ENCODE assay signal across 8 cellular contexts in genomic region chr16:397135-397661, GRCh38. TPM values are rescaled to one million over a fixed set of nuclear protein-coding genes. Genes with fewer than 3 reads are reported as not detected.
DNase-seq lines count a peak whose midpoint lies in the region; ATAC-seq, FAIRE-seq and TF ChIP-seq lines count a peak whose summit lies in the region.

TSS of gene NME4 (plus strand) at chr16:397199. CDS start at chr16:397223, 24 bp downstream.

- no peaks in the 10 kb centered on the region for H3K9me3 Mint-ChIP-seq in MCF 10A (ENCODE audit: unreplicated experiment)
- H3K9me3 Mint-ChIP-seq in stimulated activated effector memory CD8-positive, alpha-beta T cell treated with anti-CD3 and anti-CD28 coated beads, Interleukin-12 subunit alpha, Interleukin-12 subunit beta, amount 100 ng/mL, for 72 hours = no peaks in the 10 kb centered on the region

- no peaks in the 10 kb centered on the region for H3K9me1 ChIP-seq in keratinocyte (ENCODE audit: control insufficient read depth, extremely low read depth, insufficient read depth, low read length)

- H3K79me2 ChIP-seq in keratinocyte (ENCODE audit: control insufficient read depth, insufficient read depth, low read length) = no peaks in the 10 kb centered on the region

- peak within 1 kb of the TSS; percentile 69 for H3K9ac ChIP-seq in keratinocyte (ENCODE audit: control insufficient read depth, extremely low read depth, insufficient read depth, low read length)

- H3K27ac Mint-ChIP-seq in MCF 10A (ENCODE audit: low read depth, unreplicated experiment) = peak within 1 kb of the TSS; percentile 25
- H3K27ac Mint-ChIP-seq in stimulated activated effector memory CD8-positive, alpha-beta T cell treated with anti-CD3 and anti-CD28 coated beads, Interleukin-12 subunit alpha, Interleukin-12 subunit beta, amount 100 ng/mL, for 72 hours = peak within 1 kb of the TSS; percentile 40

- peak; percentile 8 for DNase-seq in NOMO-1 treated with DMSO at 0.1 percent for 48 hours (lab: John Stamatoyannopoulos, UW; ENCODE audit: unreplicated experiment)
- no peak for DNase-seq in NOMO-1 treated with dmso at 0.1 percent for 144 hours (lab: John Stamatoyannopoulos, UW; ENCODE audit: unreplicated experiment)
- DNase-seq in NCI-H460 (ENCODE audit: extremely low read depth, low read depth) = no peak
- no peak for DNase-seq in MCF 10A (ENCODE audit: unreplicated experiment)
- no peak for DNase-seq in keratinocyte (ENCODE audit: low read depth, low spot score)
- DNase-seq in stimulated activated effector memory CD8-positive, alpha-beta T cell treated with anti-CD3 and anti-CD28 coated beads, Interleukin-12 subunit alpha, Interleukin-12 subunit beta, amount 100 ng/mL, for 72 hours (ENCODE audit: low spot score in 2 of 2) = peak in 1 of 2 donors; percentile 55
- no peak for DNase-seq in globus pallidus (ENCODE audit: low spot score)
- DNase-seq in LoVo (ENCODE audit: low spot score) = no peak

- POLR2A ChIA-PET in MCF 10A (lab: Yijun Ruan, JAX) = no interaction called here

- H3K4me1 ChIP-seq in keratinocyte (ENCODE audit: control insufficient read depth, extremely low read depth, insufficient read depth, low read length) = peaks cover 7% of the 10 kb centered on the region

- peaks cover 15% of the 10 kb centered on the region for H3K36me3 Mint-ChIP-seq in MCF 10A (ENCODE audit: insufficient read depth, unreplicated experiment)
- H3K36me3 Mint-ChIP-seq in stimulated activated effector memory CD8-positive, alpha-beta T cell treated with anti-CD3 and anti-CD28 coated beads, Interleukin-12 subunit alpha, Interleukin-12 subunit beta, amount 100 ng/mL, for 72 hours = peaks cover 19% of the 10 kb centered on the region

- ATAC-seq in stimulated activated effector memory CD8-positive, alpha-beta T cell treated with anti-CD3 and anti-CD28 coated beads, Interleukin-12 subunit alpha, Interleukin-12 subunit beta, amount 100 ng/mL, for 72 hours = peak; percentile 24

- H2AFZ ChIP-seq in keratinocyte (ENCODE audit: control insufficient read depth, low read length) = peak within 1 kb of the TSS; percentile 63

- H4K20me1 ChIP-seq in keratinocyte (ENCODE audit: control insufficient read depth, extremely low read depth, insufficient read depth, low read length) = no peaks in the 10 kb centered on the region

- H3K9me3 ChIP-seq in keratinocyte (ENCODE audit: control insufficient read depth, low read depth, low read length) = peaks cover under 1% of the 10 kb centered on the region

- H3K27ac ChIP-seq in keratinocyte (ENCODE audit: control insufficient read depth, insufficient read depth, low read length) = no peak within 1 kb of the TSS

- peaks cover 2 to 7% of the 10 kb centered on the region in 2 experiments for H3K36me3 ChIP-seq in keratinocyte (ENCODE audit: control insufficient read depth in 2 of 2, extremely low read depth in 1 of 2, insufficient read depth in 2 of 2, low read length in 2 of 2)

- dilution Hi-C loops in keratinocyte (cut with MboI; ENCODE audit: extremely low pct_ligation_motif_present, low sequenced_read_pairs) = no loop called here

- TF ChIP-seq CTCF in MCF 10A (IDR thresholded peaks at IDR 0.05; ENCODE audit: unreplicated experiment) (no peak), keratinocyte (optimal IDR thresholded peaks at IDR 0.05 in 1 of 3, IDR thresholded peaks at IDR 0.05 in 1 of 3, conservative IDR thresholded peaks at IDR 0.05 in 1 of 3; ENCODE audit: extremely low read depth in 1 of 3, insufficient read depth in 2 of 3, low read length in 3 of 3) (no peak)

- intact Hi-C loops in MCF 10A (cut with micrococcal nuclease) = no loop called here

- peak within 1 kb of the TSS; percentile 46 to 55 (median 50) for H3K4me3 ChIP-seq in keratinocyte (ENCODE audit: control insufficient read depth in 2 of 3, extremely low read depth in 1 of 3, insufficient read depth in 2 of 3, low read depth in 1 of 3, low read length in 3 of 3)

- peak within 1 kb of the TSS; percentile 67 for H3K4me2 ChIP-seq in keratinocyte (ENCODE audit: control insufficient read depth, extremely low read depth, insufficient read depth, low read depth, low read length)

- H3K27me3 Mint-ChIP-seq in MCF 10A (ENCODE audit: insufficient read depth, unreplicated experiment) = no peaks in the 10 kb centered on the region

- BruUV-seq in MCF 10A (replicated peaks; lab: Mats Ljungman, UMichigan) = no TSS peak

- CTCF ChIA-PET in MCF 10A (lab: Yijun Ruan, JAX) = no interaction called here

- peak within 1 kb of the TSS; percentile 66 for H3K4me3 Mint-ChIP-seq in MCF 10A (ENCODE audit: unreplicated experiment)
- peak within 1 kb of the TSS; percentile 71 for H3K4me3 Mint-ChIP-seq in stimulated activated effector memory CD8-positive, alpha-beta T cell treated with anti-CD3 and anti-CD28 coated beads, Interleukin-12 subunit alpha, Interleukin-12 subunit beta, amount 100 ng/mL, for 72 hours

- H3K4me1 Mint-ChIP-seq in MCF 10A (ENCODE audit: insufficient read depth, unreplicated experiment) = peaks cover 7% of the 10 kb centered on the region
- peaks cover 30% of the 10 kb centered on the region for H3K4me1 Mint-ChIP-seq in stimulated activated effector memory CD8-positive, alpha-beta T cell treated with anti-CD3 and anti-CD28 coated beads, Interleukin-12 subunit alpha, Interleukin-12 subunit beta, amount 100 ng/mL, for 72 hours

- H3K27me3 ChIP-seq in keratinocyte (ENCODE audit: control insufficient read depth, extremely low read depth, insufficient read depth, low read length) = no peaks in the 10 kb centered on the region

- no peak for FAIRE-seq in keratinocyte (lab: Jason Lieb, UNC)

RNA-seq across cellular contexts. Expression of gene NME4, which starts in this region (rescaled TPM):
- total RNA-seq in NCI-H460 (2014; rRNA removed; shearing (Covaris generic)) = 170 and 201 TPM in 2 replicates
- polyA plus RNA-seq in NCI-H460 (2014; cell fraction: nucleus; rRNA removed) = 332 and 467 TPM in 2 replicates
- total RNA-seq in MCF 10A (2022) = 71.9 and 76.8 TPM in 2 replicates
- 140 to 246 TPM (median 141 TPM) in 3 replicates for polyA plus RNA-seq in keratinocyte
- 14.3 TPM for polyA plus RNA-seq in keratinocyte (2011; ENCODE audit: low read depth)
- 135 and 258 TPM in 2 replicates for polyA plus RNA-seq in keratinocyte (2011; cell fraction: cytosol; rRNA removed)
- polyA plus RNA-seq in keratinocyte (2011; cell fraction: nucleus; rRNA removed) = 64.4 and 78.5 TPM in 2 replicates
- polyA plus RNA-seq in keratinocyte (2012; ENCODE audit: low replicate concordance) = 69.8 and 219 TPM in 2 replicates
- polyA minus RNA-seq in keratinocyte = 73.3 to 166 TPM (median 132 TPM) in 3 replicates
- polyA minus RNA-seq in keratinocyte (2011; cell fraction: cytosol; rRNA and poly(A)+ RNA removed) = 233 TPM
- 24.5 and 31.2 TPM in 2 replicates for polyA minus RNA-seq in keratinocyte (2011; cell fraction: nucleus; rRNA and poly(A)+ RNA removed)
